In the genomic region with DNA sequence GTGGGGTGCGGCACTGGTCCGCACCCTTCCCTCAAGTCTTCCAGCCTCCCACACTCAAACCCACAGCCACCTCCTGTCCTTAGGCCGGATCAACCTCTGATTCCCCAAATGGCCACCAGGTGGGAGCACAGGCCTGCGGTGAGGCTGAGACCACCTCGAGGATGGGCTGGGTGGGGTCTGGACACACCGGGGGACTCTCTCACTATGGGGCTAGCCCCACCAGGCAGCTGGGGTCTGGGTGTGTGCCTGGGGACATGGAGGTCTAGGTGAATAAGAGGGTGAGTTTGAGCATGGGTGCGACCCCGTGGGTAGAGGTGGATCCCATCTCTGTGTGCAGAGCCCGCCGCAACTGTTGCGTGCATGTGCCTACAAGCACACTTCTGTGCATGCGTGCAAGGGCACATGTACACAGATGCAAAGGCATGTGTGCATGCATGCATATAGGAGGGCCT, we compare ENCODE assay signal across 8 cellular contexts. TPM values are rescaled to one million over a fixed set of nuclear protein-coding genes. Genes with fewer than 3 reads are reported as not detected.
DNase-seq lines count a peak whose midpoint lies in the region; ATAC-seq and TF ChIP-seq lines count a peak whose summit lies in the region.

No MANE protein-coding gene starts in this region.

- DNase-seq in heart right ventricle (no peak), Right ventricle myocardium inferior (ENCODE audit: missing footprints) (no peak), fibroblast of lung (ENCODE audit: low read depth in 2 of 2) (no peak), transverse colon (no peak), G401 (ENCODE audit: low spot score) (no peak)

- H4K20me1 ChIP-seq in OCI-LY1 (ENCODE audit: insufficient read depth, low read length) (no peaks in the 10 kb centered on the region), fibroblast of lung (ENCODE audit: control insufficient read depth, extremely low read depth, insufficient read depth, low read length) (no peaks in the 10 kb centered on the region)

- TF ChIP-seq EP300 in transverse colon (IDR thresholded peaks at IDR 0.05; ENCODE audit: low read depth): no peak

- peak in 4 of 8 donors; percentile 4 to 35 (median 18) for ATAC-seq in heart right ventricle
- ATAC-seq in Right ventricle myocardium inferior: no peak
- no peak for ATAC-seq in HG02763 (IDR thresholded peaks at IDR 0.05; ENCODE audit: unreplicated experiment)
- no peak for ATAC-seq in GM19328 (IDR thresholded peaks at IDR 0.05; ENCODE audit: unreplicated experiment)

- H3K27me3 ChIP-seq in heart right ventricle (no peaks in the 10 kb centered on the region), OCI-LY1 (ENCODE audit: insufficient read depth, low read length) (0 out of 2 replicates have a peak, but pooled peaks cover 5% of the 10 kb centered on the region), fibroblast of lung (ENCODE audit: control insufficient read depth, insufficient read depth, low read length) (no peaks in the 10 kb centered on the region), transverse colon (no peaks in the 10 kb centered on the region)

- H3K4me1 ChIP-seq in heart right ventricle: peaks cover 0 to 3% (median 0%) of the 10 kb centered on the region in 9 donors
- H3K4me1 ChIP-seq in OCI-LY1 (ENCODE audit: insufficient read depth, low read length, severe bottlenecking): no peaks in the 10 kb centered on the region
- H3K4me1 ChIP-seq in fibroblast of lung (ENCODE audit: control insufficient read depth, extremely low read depth, insufficient read depth, low read length): no peaks in the 10 kb centered on the region
- no peaks in the 10 kb centered on the region for H3K4me1 ChIP-seq in transverse colon

- H3K9me3 ChIP-seq in heart right ventricle (no peaks in the 10 kb centered on the region), OCI-LY1 (ENCODE audit: low read length) (no peaks in the 10 kb centered on the region), fibroblast of lung (ENCODE audit: control insufficient read depth, insufficient read depth, low read depth, low read length) (no peaks in the 10 kb centered on the region), transverse colon (no peaks in the 10 kb centered on the region)

- in situ Hi-C loops in transverse colon (cut with MboI; ENCODE audit: low pct_ligation_motif_present in 1 of 4, low pct_unique_long_range_greater_than_20kb in 1 of 4, low sequenced_read_pairs in 3 of 4) (loop anchor here in 3 of 4 donors (5.0 to 25.0 kb wide), 4 partner anchors 310 to 563 kb away; no protein-coding TSS in a partner anchor), G401 (cut with HindIII; ENCODE audit: low sequenced_read_pairs) (loop anchor here (10.0 kb wide), 1 partner anchor 550 kb away; no protein-coding TSS in a partner anchor)

- 64 to 70% methylated on average over 12 of the region's 12 CpGs for WGBS in heart right ventricle, 2 donors
- 60 to 70% methylated on average over 2 to 9 of the region's 12 CpGs for WGBS in transverse colon (ENCODE audit: low coverage in 1 of 2), 2 donors

- no peak overlapping the region for H2AFZ ChIP-seq in OCI-LY1 (ENCODE audit: low read length)
- H2AFZ ChIP-seq in fibroblast of lung (ENCODE audit: low read length): no peak overlapping the region

- H3K4me3 ChIP-seq in heart right ventricle: no peak overlapping the region
- no peak overlapping the region for H3K4me3 ChIP-seq in OCI-LY1 (ENCODE audit: low read depth, low read length, poor library complexity, severe bottlenecking)
- no peak overlapping the region for H3K4me3 ChIP-seq in fibroblast of lung (replicated peaks in 1 of 4; ENCODE audit: control extremely low read depth in 1 of 4, insufficient read depth in 1 of 4, low read depth in 3 of 4, low read length in 4 of 4)
- H3K4me3 ChIP-seq in transverse colon: no peak overlapping the region

- H3K9ac ChIP-seq in OCI-LY1 (ENCODE audit: low read length) (no peak overlapping the region), fibroblast of lung (ENCODE audit: insufficient read depth, low read length) (no peak overlapping the region)

- no peaks in the 10 kb centered on the region for H3F3A ChIP-seq in OCI-LY1 (ENCODE audit: insufficient read depth, low read length)

- peaks cover 0 to 81% (median 0%) of the 10 kb centered on the region in 9 donors for H3K36me3 ChIP-seq in heart right ventricle
- H3K36me3 ChIP-seq in OCI-LY1 (ENCODE audit: insufficient read depth, low read length): no peaks in the 10 kb centered on the region
- no peaks in the 10 kb centered on the region for H3K36me3 ChIP-seq in fibroblast of lung (ENCODE audit: control insufficient read depth, insufficient read depth, low read length)
- no peaks in the 10 kb centered on the region for H3K36me3 ChIP-seq in transverse colon

- H3K4me2 ChIP-seq in OCI-LY1 (ENCODE audit: low read length) (no peak overlapping the region), fibroblast of lung (ENCODE audit: extremely low read depth, insufficient read depth, low read length) (no peak overlapping the region)

- no peaks in the 10 kb centered on the region for H3K79me2 ChIP-seq in OCI-LY1 (ENCODE audit: insufficient read depth, low read length)
- no peaks in the 10 kb centered on the region for H3K79me2 ChIP-seq in fibroblast of lung (ENCODE audit: control insufficient read depth, insufficient read depth, low read length)

- no peaks in the 10 kb centered on the region for H3K9me2 ChIP-seq in OCI-LY1 (ENCODE audit: low read depth, low read length)

- no peak for TF ChIP-seq POLR2A in transverse colon (IDR thresholded peaks at IDR 0.05)

- TF ChIP-seq CTCF in heart right ventricle (IDR thresholded peaks at IDR 0.05) (peak in 7 of 9 donors; percentile 20 to 49 (median 38)), OCI-LY1 (IDR thresholded peaks at IDR 0.05; ENCODE audit: low read length) (peak; percentile 62), fibroblast of lung (conservative IDR thresholded peaks at IDR 0.05 in 1 of 2, IDR thresholded peaks at IDR 0.05 in 1 of 2; ENCODE audit: low read depth in 1 of 2, low read length in 2 of 2) (peak; percentile 26 to 41), transverse colon (IDR thresholded peaks at IDR 0.05) (peak; percentile 7 to 35 (median 21))

- intact Hi-C loops in heart right ventricle (cut with DNase I): loop anchor here in 9 of 10 donors (5.0 to 10.0 kb wide), 11 partner anchors 50 to 560 kb away; no protein-coding TSS in a partner anchor
- intact Hi-C loops in Right ventricle myocardium inferior (cut with DNase I): loop anchor here (5.0 to 10.0 kb wide), 2 partner anchors 72 to 550 kb away; no protein-coding TSS in a partner anchor
- intact Hi-C loops in transverse colon (cut with DNase I; ENCODE audit: low total_unique reads): loop anchor here (5.0 kb wide), 1 partner anchor 312 kb away; no protein-coding TSS in a partner anchor

- H3K27ac ChIP-seq in heart right ventricle (no peak overlapping the region), OCI-LY1 (ENCODE audit: low read depth, low read length, poor library complexity, severe bottlenecking) (no peak overlapping the region), fibroblast of lung (ENCODE audit: insufficient read depth, low read length) (no peak overlapping the region), transverse colon (no peak overlapping the region)

RNA-seq across cellular contexts. Expression of a gene that starts 32.6 kb away (rescaled TPM):
- 100 to 1,000 TPM; 124 to 407 (median 234) TPM for total RNA-seq in heart right ventricle
- 100 to 1,000 TPM; 111 to 184 TPM for polyA plus RNA-seq in heart right ventricle
- total RNA-seq in Right ventricle myocardium inferior: 139 TPM
- total RNA-seq in fibroblast of lung: under 0.01 and 0.17 TPM in 2 replicates
- not detected in 2 replicates for polyA plus RNA-seq in fibroblast of lung
- polyA plus RNA-seq in fibroblast of lung (2012): not detected in 2 replicates
- polyA minus RNA-seq in fibroblast of lung (ENCODE audit: low replicate concordance): not detected in 2 replicates
- total RNA-seq in transverse colon: under 1 TPM in 1 of 4 donors, not detected in 3; 0.27 TPM
- not detected in 2 replicates for total RNA-seq in G401 (2014; rRNA removed; shearing (Covaris generic))

Comparison
In these comparisons a context has a peak if more than half of its experiments do, and no peak if none do; other contexts are left out.
1. RNA of a gene that starts 32.6 kb away (total RNA-seq): 124 to 407 TPM in heart right ventricle and 139 TPM in Right ventricle myocardium inferior (single experiment); under 0.01 to 0.17 TPM in fibroblast of lung, 0.27 TPM in transverse colon and not detected in G401; every median in the first group is over 10 times any median in the second.
2. Peak in every context shown above with its lines, with median percentiles within 50 percentile points of each other: CTCF ChIP-seq.